8 cellular contexts compared by ENCODE assay signal in genomic region chr16:50154369-50154947, GRCh38. TPM values are rescaled to one million over a fixed set of nuclear protein-coding genes. Genes with fewer than 3 reads are reported as not detected.
DNase-seq lines count a peak whose midpoint lies in the region; ATAC-seq and TF ChIP-seq lines count a peak whose summit lies in the region.

No MANE protein-coding gene starts in this region.

- no peaks in the 10 kb centered on the region for H3K27me3 ChIP-seq in ascending aorta
- H3K27me3 ChIP-seq in kidney epithelial cell (ENCODE audit: control insufficient read depth, insufficient read depth, low read length), result no peaks in the 10 kb centered on the region

- ATAC-seq in stimulated activated memory B cell treated with anti-CD40 and anti-IgM and Interleukin-4, amounts not matched to agents 10 μg/mL and 1 μg/mL and 100 μg/mL, for 72 hours, result no peak

- H3K27me3 Mint-ChIP-seq in HFFc6 (ENCODE audit: insufficient read depth), result no peaks in the 10 kb centered on the region; the same call in 1 of the 2 replicates
- no peaks in the 10 kb centered on the region for H3K27me3 Mint-ChIP-seq in stimulated activated memory B cell treated with anti-CD40 and anti-IgM and Interleukin-4, amounts not matched to agents 10 μg/mL and 1 μg/mL and 100 μg/mL, for 72 hours

- no peaks in the 10 kb centered on the region for H3K9me3 Mint-ChIP-seq in HFFc6
- no peaks in the 10 kb centered on the region for H3K9me3 Mint-ChIP-seq in stimulated activated memory B cell treated with anti-CD40 and anti-IgM and Interleukin-4, amounts not matched to agents 10 μg/mL and 1 μg/mL and 100 μg/mL, for 72 hours

- H3K4me3 Mint-ChIP-seq in HFFc6, result peak overlapping the region; percentile 91
- peak overlapping the region; percentile 84 for H3K4me3 Mint-ChIP-seq in stimulated activated memory B cell treated with anti-CD40 and anti-IgM and Interleukin-4, amounts not matched to agents 10 μg/mL and 1 μg/mL and 100 μg/mL, for 72 hours

- H3K4me1 Mint-ChIP-seq in HFFc6 (ENCODE audit: low read depth), result peaks cover 50% of the 10 kb centered on the region
- H3K4me1 Mint-ChIP-seq in stimulated activated memory B cell treated with anti-CD40 and anti-IgM and Interleukin-4, amounts not matched to agents 10 μg/mL and 1 μg/mL and 100 μg/mL, for 72 hours, result peaks cover 50% of the 10 kb centered on the region

- TF ChIP-seq CTCF in HFFc6 (IDR thresholded peaks at IDR 0.05), result no peak
- no peak for TF ChIP-seq CTCF in ascending aorta (IDR thresholded peaks at IDR 0.05)
- TF ChIP-seq CTCF in kidney epithelial cell (IDR thresholded peaks at IDR 0.05; ENCODE audit: insufficient read depth, low read length, poor library complexity, severe bottlenecking), result no peak

- H3K9me3 ChIP-seq in ascending aorta, result no peaks in the 10 kb centered on the region

- H3K36me3 ChIP-seq in ascending aorta, result no peaks in the 10 kb centered on the region
- H3K36me3 ChIP-seq in kidney epithelial cell (ENCODE audit: control insufficient read depth, insufficient read depth, low read length), result no peaks in the 10 kb centered on the region

- H3K36me3 Mint-ChIP-seq in HFFc6 (ENCODE audit: low read depth), result peaks cover 20% of the 10 kb centered on the region; the same call in 1 of the 2 replicates
- H3K36me3 Mint-ChIP-seq in stimulated activated memory B cell treated with anti-CD40 and anti-IgM and Interleukin-4, amounts not matched to agents 10 μg/mL and 1 μg/mL and 100 μg/mL, for 72 hours, result no peaks in the 10 kb centered on the region

- DNase-seq in ACHN (peak; percentile 17), HFFc6 (no peak), ascending aorta (ENCODE audit: low spot score in 2 of 2) (no peak), kidney epithelial cell (ENCODE audit: low read depth) (no peak), NCI-H1930 (lab: John Stamatoyannopoulos, UW) (no peak), GF-D8 (lab: John Stamatoyannopoulos, UW) (no peak)
- no peak for DNase-seq in activated CD4-positive, CD25-positive, alpha-beta regulatory T cell (lab: John Stamatoyannopoulos, UW)

- H3K4me1 ChIP-seq in ascending aorta, result peaks cover 0 to 32% of the 10 kb centered on the region in 2 donors

- in situ Hi-C loops in ACHN (cut with HindIII; ENCODE audit: low pct_ligation_motif_present, low pct_unique_long_range_greater_than_20kb, low sequenced_read_pairs), result no loop called here

- H3K4me3 ChIP-seq in ascending aorta (peak overlapping the region; percentile 69 to 90), kidney epithelial cell (ENCODE audit: low read depth, low read length) (peak overlapping the region; percentile 67)

- peak overlapping the region; percentile 78 to 96 for H3K27ac ChIP-seq in ascending aorta

- intact Hi-C loops in ascending aorta (cut with DNase I), result loop anchor here (5.0 to 10.0 kb wide), 3 partner anchors 213 to 457 kb away; partner anchors contain the start of gene BRD7

- peak overlapping the region; percentile 58 for H3K27ac Mint-ChIP-seq in HFFc6
- peak overlapping the region; percentile 73 for H3K27ac Mint-ChIP-seq in stimulated activated memory B cell treated with anti-CD40 and anti-IgM and Interleukin-4, amounts not matched to agents 10 μg/mL and 1 μg/mL and 100 μg/mL, for 72 hours

RNA-seq across cellular contexts. Expression of gene TENT4B, which starts 1.4 kb away (rescaled TPM):
- total RNA-seq in HFFc6 (2021; fragmentation: NEBNext Ultra II Directional; extraction: Animal tissue kit (Norgen Biotek cat#: 25700)), result 10 to 100 TPM; 19.4 to 23.0 (median 21.6) TPM
- total RNA-seq in ascending aorta (38.1 TPM), kidney epithelial cell (10.9 and 11.0 TPM in 2 replicates)
